15 cellular contexts compared by ENCODE assay signal in genomic region chr9:16179566-16179965, GRCh38.
DNase-seq lines count a peak whose midpoint lies in the region; ATAC-seq, FAIRE-seq and TF ChIP-seq lines count a peak whose summit lies in the region.
"Had no signal": no experiment of that assay in that cellular context is flagged by ENCODE, and none has a peak within 500 bp of the region (broad histone marks: within the 10 kb centered on the region; RNA-seq: fewer than 3 reads in every experiment).

No MANE protein-coding gene starts in this region.

- intact Hi-C loops in esophagus muscularis mucosa (cut with DNase I), result no loop called here

- DNase-seq in DND-41, result peak; percentile 81
- DNase-seq in GM12892 (ENCODE audit: insufficient read length), result no peak
- DNase-seq in esophagus muscularis mucosa (ENCODE audit: extremely low spot score), result peak; percentile 19
- DNase-seq in upper lobe of left lung, result no peak
- no peak for DNase-seq in EL
- DNase-seq in right atrium auricular region (ENCODE audit: low spot score), result no peak
- DNase-seq: activated gamma-delta T cell; C1 segment of cervical spinal cord; effector memory CD8-positive, alpha-beta T cell; stimulated activated CD4-positive, alpha-beta T cell treated with anti-CD3 and anti-CD28 coated beads, Interleukin-2, amount 100 ng/mL, for 24 hours; stimulated activated naive CD4-positive, alpha-beta T cell had no signal

- no peaks in the 10 kb centered on the region for H3K79me2 ChIP-seq in DND-41 (ENCODE audit: insufficient read depth, low read length)

- ATAC-seq in DND-41 (ENCODE audit: insufficient read depth, low read depth) (peak; percentile 100), upper lobe of left lung (ENCODE audit: low FRiP score in 2 of 2) (no peak)
- ATAC-seq: effector memory CD8-positive, alpha-beta T cell; Panc1; WTC11 had no signal

- TF ChIP-seq EP300 in esophagus muscularis mucosa (IDR thresholded peaks at IDR 0.05) (no peak), upper lobe of left lung (IDR thresholded peaks at IDR 0.05) (no peak)

- peak overlapping the region; percentile 49; the same call in 1 of the 2 replicates for H2AFZ ChIP-seq in DND-41 (ENCODE audit: low read depth, low read length)

- H3K4me1 ChIP-seq in DND-41 (ENCODE audit: insufficient read depth, low read length) (peaks cover 18% of the 10 kb centered on the region), esophagus muscularis mucosa (peaks cover 0 to 19% (median 15%) of the 10 kb centered on the region in 4 donors), upper lobe of left lung (no peaks in the 10 kb centered on the region), right atrium auricular region (no peaks in the 10 kb centered on the region)

- H3K27me3 ChIP-seq in DND-41 (ENCODE audit: insufficient read depth, low read length, poor library complexity), result no peaks in the 10 kb centered on the region
- no peaks in the 10 kb centered on the region for H3K27me3 ChIP-seq in esophagus muscularis mucosa
- no peaks in the 10 kb centered on the region for H3K27me3 ChIP-seq in upper lobe of left lung
- no peaks in the 10 kb centered on the region for H3K27me3 ChIP-seq in right atrium auricular region

- H3K4me3 ChIP-seq in DND-41 (ENCODE audit: low read depth in 1 of 2, low read length in 2 of 2) (no peak overlapping the region), esophagus muscularis mucosa (no peak overlapping the region), upper lobe of left lung (no peak overlapping the region), right atrium auricular region (no peak overlapping the region)

- FAIRE-seq in GM12892 (lab: Jason Lieb, UNC), result peak; percentile 76
- FAIRE-seq: HTR-8/SVneo had no signal

- H3K4me2 ChIP-seq in DND-41 (ENCODE audit: insufficient read depth, low read length), result peak overlapping the region; percentile 46; the same call in 1 of the 2 replicates

- TF ChIP-seq POLR2A in GM12892 (IDR thresholded peaks at IDR 0.05; ENCODE audit: low read depth, low read length) (no peak), esophagus muscularis mucosa (IDR thresholded peaks at IDR 0.05; ENCODE audit: low read depth) (no peak), upper lobe of left lung (IDR thresholded peaks at IDR 0.05) (no peak)

- no peak overlapping the region for H3K9ac ChIP-seq in DND-41 (ENCODE audit: low read depth, low read length)

- H3K36me3 ChIP-seq in DND-41 (ENCODE audit: insufficient read depth, low read length) (no peaks in the 10 kb centered on the region), KOPT-K1 (ENCODE audit: insufficient read depth, low read length) (no peaks in the 10 kb centered on the region), esophagus muscularis mucosa (no peaks in the 10 kb centered on the region), upper lobe of left lung (no peaks in the 10 kb centered on the region), right atrium auricular region (no peaks in the 10 kb centered on the region)

- H3K9me3 ChIP-seq in DND-41 (ENCODE audit: insufficient read depth, low read length, severe bottlenecking), result no peaks in the 10 kb centered on the region
- H3K9me3 ChIP-seq in KOPT-K1 (ENCODE audit: insufficient read depth, low read length, poor library complexity, severe bottlenecking), result no peaks in the 10 kb centered on the region
- no peaks in the 10 kb centered on the region for H3K9me3 ChIP-seq in esophagus muscularis mucosa
- no peaks in the 10 kb centered on the region for H3K9me3 ChIP-seq in upper lobe of left lung
- no peaks in the 10 kb centered on the region for H3K9me3 ChIP-seq in right atrium auricular region

- no peaks in the 10 kb centered on the region for H4K20me1 ChIP-seq in DND-41 (ENCODE audit: insufficient read depth, low read length)

- 92% methylated on average over 5 of the region's 5 CpGs for WGBS in esophagus muscularis mucosa
- 74 to 85% methylated on average over 5 of the region's 5 CpGs for WGBS in upper lobe of left lung, 2 donors

- TF ChIP-seq CTCF in DND-41 (IDR thresholded peaks at IDR 0.05; ENCODE audit: borderline replicate concordance, extremely low read depth, low read length, poor library complexity, severe bottlenecking), result no peak
- no peak for TF ChIP-seq CTCF in esophagus muscularis mucosa (IDR thresholded peaks at IDR 0.05)
- no peak for TF ChIP-seq CTCF in upper lobe of left lung (IDR thresholded peaks at IDR 0.05)
- TF ChIP-seq CTCF in right atrium auricular region (IDR thresholded peaks at IDR 0.05), result no peak

- peak overlapping the region; percentile 70 for H3K27ac ChIP-seq in DND-41 (ENCODE audit: low read length)
- peak overlapping the region; percentile 74 for H3K27ac ChIP-seq in KOPT-K1 (ENCODE audit: low read depth, low read length, poor library complexity, severe bottlenecking)
- H3K27ac ChIP-seq in esophagus muscularis mucosa (replicated peaks in 1 of 4), result no peak overlapping the region
- H3K27ac ChIP-seq in upper lobe of left lung, result no peak overlapping the region
- no peak overlapping the region for H3K27ac ChIP-seq in right atrium auricular region

Comparison
In these comparisons a context has a peak if more than half of its experiments do, and no peak if none do; other contexts are left out.
1. DNase-seq: peak in DND-41 (single experiment) and esophagus muscularis mucosa (single experiment); none in GM12892 (single experiment), upper lobe of left lung (0 of 2), EL (single experiment) and right atrium auricular region (single experiment).
2. H3K27ac ChIP-seq: peak in DND-41 (single experiment) and KOPT-K1 (single experiment); none in esophagus muscularis mucosa (0 of 4), upper lobe of left lung (0 of 4) and right atrium auricular region (0 of 2).